Comparison of ENCODE assay signal across 8 cellular contexts in the genomic region with DNA sequence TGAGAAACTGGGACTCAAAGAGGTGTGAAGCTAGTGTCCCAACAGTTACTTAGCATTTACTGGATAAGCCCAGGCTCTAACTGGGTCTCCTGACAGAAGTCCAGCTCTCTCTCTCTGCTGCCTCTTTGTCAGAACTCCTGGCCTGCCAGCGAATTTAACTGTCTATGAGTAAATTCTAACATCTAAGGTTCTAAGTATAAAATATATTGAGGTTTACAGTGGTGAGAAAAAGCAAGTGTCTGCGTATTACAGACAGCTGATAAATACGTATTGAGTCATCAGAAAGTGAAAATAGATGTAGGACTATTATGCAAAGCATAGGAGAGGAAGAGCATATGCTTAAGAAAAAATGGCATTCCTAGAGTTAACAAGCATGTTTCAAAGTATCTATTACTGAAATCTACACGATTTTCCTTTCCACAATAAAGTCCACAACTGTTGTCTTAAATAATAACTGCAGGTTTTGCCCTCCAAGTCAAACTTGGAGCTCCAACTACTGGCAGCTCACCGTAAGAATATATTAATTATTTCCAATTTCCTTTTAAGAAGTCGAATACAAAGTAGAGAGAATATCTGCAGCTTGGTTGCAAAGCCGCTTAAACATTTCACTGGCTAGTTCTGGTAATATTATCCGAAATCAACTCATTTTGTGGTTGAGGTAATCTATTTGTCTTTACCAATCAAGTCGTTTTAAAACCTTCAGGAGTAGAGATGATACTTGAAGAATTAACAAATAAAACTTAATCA. TPM values are rescaled to one million over a fixed set of nuclear protein-coding genes. Genes with fewer than 3 reads are reported as not detected.
DNase-seq lines count a peak whose midpoint lies in the region; ATAC-seq and TF ChIP-seq lines count a peak whose summit lies in the region.

No MANE protein-coding gene starts in this region.

- DNase-seq in CD8-positive, alpha-beta memory T cell = peak in 3 of 5 donors; percentile 6 to 46 (median 33)
- DNase-seq in psoas muscle (no peak), RPMI8226 (no peak), posterior cingulate gyrus (no peak)

- peak overlapping the region; percentile 77 for H3K9ac ChIP-seq in SU-DHL-6 (ENCODE audit: low read length)

- peaks cover 39 to 56% (median 44%) of the 10 kb centered on the region in 3 donors for H3K4me1 Mint-ChIP-seq in CD8-positive, alpha-beta memory T cell

- H3K9me3 Mint-ChIP-seq in CD8-positive, alpha-beta memory T cell = no peaks in the 10 kb centered on the region

- ATAC-seq in GM18907 (IDR thresholded peaks at IDR 0.05; ENCODE audit: unreplicated experiment) (peak; percentile 46), HG03108 (IDR thresholded peaks at IDR 0.05; ENCODE audit: unreplicated experiment) (peak; percentile 21), esophagus mucosa (peak; percentile 28), psoas muscle (peak in 1 of 4 donors; percentile 11)

- H3K36me3 Mint-ChIP-seq in CD8-positive, alpha-beta memory T cell = peaks cover 0 to 37% (median 5%) of the 10 kb centered on the region in 3 donors

- peaks cover 13% of the 10 kb centered on the region for H4K20me1 ChIP-seq in SU-DHL-6 (ENCODE audit: low read depth, low read length)

- peak overlapping the region; percentile 99 for H3K4me3 ChIP-seq in CD8-positive, alpha-beta memory T cell (ENCODE audit: low read length)
- peak overlapping the region; percentile 61 for H3K4me3 ChIP-seq in SU-DHL-6 (ENCODE audit: insufficient read depth, low read length, poor library complexity, severe bottlenecking)
- peak overlapping the region; percentile 78 for H3K4me3 ChIP-seq in psoas muscle

- no peaks in the 10 kb centered on the region for H3K9me3 ChIP-seq in CD8-positive, alpha-beta memory T cell (ENCODE audit: low read length)
- no peaks in the 10 kb centered on the region for H3K9me3 ChIP-seq in SU-DHL-6 (ENCODE audit: insufficient read depth, low read length)
- no peaks in the 10 kb centered on the region for H3K9me3 ChIP-seq in psoas muscle

- peaks cover 23% of the 10 kb centered on the region for H3K4me1 ChIP-seq in CD8-positive, alpha-beta memory T cell (ENCODE audit: insufficient read depth, low read length)
- H3K4me1 ChIP-seq in psoas muscle = peaks cover 14% of the 10 kb centered on the region

- peaks cover 60% of the 10 kb centered on the region for H3F3A ChIP-seq in SU-DHL-6 (ENCODE audit: insufficient read depth)

- CTCF ChIA-PET in CD8-positive, alpha-beta memory T cell (lab: Charles Lee) = interaction anchor here (0.8 to 4.2 kb wide), 20 partner anchors 8 to 333 kb away, joined by 3 to 48 read pairs (median 4); a partner anchor contains a TSS

- H3K27me3 ChIP-seq in CD8-positive, alpha-beta memory T cell (ENCODE audit: insufficient read depth, low read length, poor library complexity, severe bottlenecking) = no peaks in the 10 kb centered on the region
- no peaks in the 10 kb centered on the region for H3K27me3 ChIP-seq in SU-DHL-6 (ENCODE audit: low read length)
- no peaks in the 10 kb centered on the region for H3K27me3 ChIP-seq in psoas muscle (ENCODE audit: insufficient read depth in 3 of 3, low read length in 2 of 3)

- H3K36me3 ChIP-seq in CD8-positive, alpha-beta memory T cell (ENCODE audit: insufficient read depth, low read length) = no peaks in the 10 kb centered on the region
- H3K36me3 ChIP-seq in SU-DHL-6 (ENCODE audit: low read length) (peaks cover 24% of the 10 kb centered on the region), psoas muscle (ENCODE audit: insufficient read depth in 1 of 2, low read depth in 1 of 2) (peaks cover 0 to 12% of the 10 kb centered on the region in 2 donors)

- H3K4me3 Mint-ChIP-seq in CD8-positive, alpha-beta memory T cell = peak overlapping the region; percentile 92 to 99 (median 98)

- H3K79me2 ChIP-seq in SU-DHL-6 (ENCODE audit: insufficient read depth, low read length) = peaks cover 17% of the 10 kb centered on the region

- no peaks in the 10 kb centered on the region for H3K9me2 ChIP-seq in SU-DHL-6 (replicated peaks; ENCODE audit: insufficient read depth, low read length)

- WGBS in psoas muscle, 3 donors = 42 to 57% (median 50%) methylated on average over 9 of the region's 9 CpGs

- POLR2A ChIA-PET in CD8-positive, alpha-beta memory T cell (lab: Charles Lee) = interaction anchor here (0.6 to 6.0 kb wide), 6 partner anchors 177 to 315 kb away, joined by 3 to 44 read pairs (median 8); a partner anchor contains a TSS

- H3K27ac Mint-ChIP-seq in CD8-positive, alpha-beta memory T cell = peak overlapping the region; percentile 86 to 99 (median 98)

- H2AFZ ChIP-seq in SU-DHL-6 (ENCODE audit: low read depth, low read length, severe bottlenecking) = peak overlapping the region; percentile 84

- peak overlapping the region; percentile 43 for H3K27ac ChIP-seq in CD8-positive, alpha-beta memory T cell (ENCODE audit: low read depth, low read length)
- H3K27ac ChIP-seq in SU-DHL-6 (ENCODE audit: low read depth, low read length) = peak overlapping the region; percentile 95
- H3K27ac ChIP-seq in psoas muscle = peak overlapping the region; percentile 66

- peaks cover 0 to 8% of the 10 kb centered on the region in 2 donors for H3K27me3 Mint-ChIP-seq in CD8-positive, alpha-beta memory T cell

- intact Hi-C loops in psoas muscle (cut with DNase I) = loop anchor here (5.0 to 10.0 kb wide), 3 partner anchors 205 to 315 kb away; a partner anchor contains a TSS
- intact Hi-C loops in posterior cingulate gyrus (cut with DNase I) = loop anchor here (5.0 kb wide), 3 partner anchors 210 to 330 kb away; a partner anchor contains a TSS

- TF ChIP-seq CTCF in SU-DHL-6 (IDR thresholded peaks at IDR 0.05; ENCODE audit: insufficient read depth, low read length, poor library complexity, severe bottlenecking) (peak; percentile 25), psoas muscle (IDR thresholded peaks at IDR 0.05) (no peak)

- H3K4me2 ChIP-seq in SU-DHL-6 (ENCODE audit: low read depth, low read length, poor library complexity, severe bottlenecking) = peak overlapping the region; percentile 93

RNA-seq across cellular contexts. Expression of a gene that starts 1.4 kb away (rescaled TPM):
- 10 to 100 TPM in 1 of 2 experiments, 1 to 10 TPM in 1; 9.4 to 10.7 TPM for total RNA-seq in CD8-positive, alpha-beta memory T cell
- 86.3 TPM for polyA plus RNA-seq in CD8-positive, alpha-beta memory T cell
- total RNA-seq in esophagus mucosa (10.8 TPM), psoas muscle (1 to 10 TPM; 3.5 to 4.7 (median 3.8) TPM)
- 10 to 100 TPM in 1 of 3 donors, 1 to 10 TPM in 2; 1.9 to 47.6 (median 4.5) TPM for polyA plus RNA-seq in psoas muscle

Comparison
In these comparisons a context has a peak if more than half of its experiments do, and no peak if none do; other contexts are left out.
1. DNase-seq: peak in CD8-positive, alpha-beta memory T cell (3 of 5); none in psoas muscle (0 of 2), RPMI8226 (single experiment) and posterior cingulate gyrus (0 of 10).
2. H3K27ac ChIP-seq: peak in every context shown above with its lines; median percentile 95 in SU-DHL-6; 66 in psoas muscle; 43 in CD8-positive, alpha-beta memory T cell.
3. Peak in every context shown above with its lines, with median percentiles within 50 percentile points of each other: H3K4me3 ChIP-seq.